Comparison of ENCODE assay signal across 1 cellular context in genomic region chr16:49921791-49922456, GRCh38.
TF ChIP-seq lines count a peak whose summit lies in the region.

No MANE protein-coding gene starts in this region.

TF ChIP-seq in GM23338, 12 proteins besides CTCF, POLR2A, EP300 and RAD21 (continued from another document):
- no peak for TF ChIP-seq ZNF462 (CRISPR knock-in tag; IDR thresholded peaks at IDR 0.05)
- TF ChIP-seq ETS1 (IDR thresholded peaks at IDR 0.05) = no peak
- no peak for TF ChIP-seq POLR2AphosphoS5 (IDR thresholded peaks at IDR 0.05; ENCODE audit: low read depth)
- TF ChIP-seq CREB1 (CRISPR knock-in tag; IDR thresholded peaks at IDR 0.05; ENCODE audit: low read depth) = no peak
- no peak for TF ChIP-seq STAT1 (IDR thresholded peaks at IDR 0.05; ENCODE audit: unreplicated experiment)
- TF ChIP-seq ZNF114 (CRISPR knock-in tag; IDR thresholded peaks at IDR 0.05) = no peak
- TF ChIP-seq EZH2 (IDR thresholded peaks at IDR 0.05; ENCODE audit: low read depth, unreplicated experiment) = no peak
